In the genomic region with DNA sequence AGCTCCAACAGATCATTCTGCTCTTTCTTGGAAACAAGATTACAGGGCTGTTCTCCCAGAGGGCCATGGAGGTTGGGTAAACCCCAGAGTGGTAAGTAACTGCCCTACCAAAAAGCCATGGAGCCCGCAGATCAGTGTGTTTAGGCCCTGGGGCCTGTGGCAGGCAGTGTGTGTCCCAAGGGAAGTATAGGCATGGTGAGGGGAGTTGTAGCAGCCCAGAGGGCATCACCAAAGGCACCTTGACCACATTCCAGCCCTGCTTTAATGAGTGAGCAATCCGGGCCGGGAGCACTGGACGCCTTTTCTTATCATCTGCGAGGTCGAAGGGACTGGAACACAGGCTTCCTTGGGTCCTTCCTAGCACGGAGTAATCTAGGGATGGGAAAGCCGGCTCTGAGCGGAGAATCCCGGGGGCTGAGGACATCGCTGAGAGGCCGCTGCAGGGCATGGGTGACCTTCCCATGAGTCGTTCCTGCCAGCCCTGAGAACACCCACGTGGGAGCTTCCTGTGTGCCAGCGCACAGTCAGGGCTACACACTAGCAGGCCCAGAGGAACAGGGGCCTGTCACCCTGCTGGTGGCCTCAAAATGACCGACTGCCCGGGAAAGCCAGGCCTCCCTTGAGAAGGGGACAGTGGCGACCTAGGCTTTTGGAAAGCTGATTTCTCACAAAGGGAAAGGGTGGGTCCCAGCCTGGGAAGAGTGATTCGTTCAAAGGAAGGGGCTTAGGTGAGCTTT, we compare ENCODE assay signal across 11 cellular contexts.
DNase-seq lines count a peak whose midpoint lies in the region; ATAC-seq and TF ChIP-seq lines count a peak whose summit lies in the region.
"Had no signal": no experiment of that assay in that cellular context is flagged by ENCODE, and none has a peak within 500 bp of the region (broad histone marks: within the 10 kb centered on the region; RNA-seq: fewer than 3 reads in every experiment).

No MANE protein-coding gene starts in this region.

- TF ChIP-seq CTCF in osteocyte (IDR thresholded peaks at IDR 0.05), result no peak

- 55 to 59% methylated on average over 19 of the region's 19 CpGs for WGBS in esophagus, 2 donors

- H3K36me3 Mint-ChIP-seq in CD4-positive, CD25-positive, alpha-beta regulatory T cell, result peaks cover 2% of the 10 kb centered on the region
- H3K36me3 Mint-ChIP-seq in osteocyte (ENCODE audit: unreplicated experiment), result peaks cover 2% of the 10 kb centered on the region
- H3K36me3 Mint-ChIP-seq: immature natural killer cell had no signal

- peaks cover 16 to 72% (median 38%) of the 10 kb centered on the region in 4 donors for H3K4me1 Mint-ChIP-seq in CD4-positive, CD25-positive, alpha-beta regulatory T cell
- peaks cover 49% of the 10 kb centered on the region for H3K4me1 Mint-ChIP-seq in osteocyte (ENCODE audit: unreplicated experiment)

- H3K27me3 ChIP-seq in CD4-positive, CD25-positive, alpha-beta regulatory T cell (ENCODE audit: control insufficient read depth, insufficient read depth, low read length), result no peaks in the 10 kb centered on the region
- H3K27me3 ChIP-seq in NT2/D1 (ENCODE audit: insufficient read depth, insufficient read length) (peaks cover 7% of the 10 kb centered on the region), esophagus (ENCODE audit: control insufficient read depth in 1 of 2, insufficient read depth in 2 of 2, low read length in 2 of 2) (no peaks in the 10 kb centered on the region)

- no peak for ATAC-seq in CD4-positive, CD25-positive, alpha-beta regulatory T cell (ENCODE audit: low read depth in 2 of 2)
- no peak for ATAC-seq in HG03175 (IDR thresholded peaks at IDR 0.05; ENCODE audit: unreplicated experiment)

- peak overlapping the region in 2 of 3 donors; percentile 72 to 82 for H3K27ac Mint-ChIP-seq in CD4-positive, CD25-positive, alpha-beta regulatory T cell
- peak overlapping the region; percentile 89 for H3K27ac Mint-ChIP-seq in osteocyte (ENCODE audit: unreplicated experiment)

- peaks cover 0 to 2% (median 0%) of the 10 kb centered on the region in 7 donors for H3K9me3 Mint-ChIP-seq in CD4-positive, CD25-positive, alpha-beta regulatory T cell
- no peaks in the 10 kb centered on the region for H3K9me3 Mint-ChIP-seq in osteocyte (ENCODE audit: unreplicated experiment)
- H3K9me3 Mint-ChIP-seq: immature natural killer cell had no signal

- H3K4me3 Mint-ChIP-seq in CD4-positive, CD25-positive, alpha-beta regulatory T cell, result peak overlapping the region in 3 of 4 donors; percentile 54 to 69 (median 61)
- H3K4me3 Mint-ChIP-seq in osteocyte (ENCODE audit: unreplicated experiment), result no peak overlapping the region

- no peak overlapping the region for H3K4me3 ChIP-seq in CD4-positive, CD25-positive, alpha-beta regulatory T cell (ENCODE audit: low read depth, low read length)
- H3K4me3 ChIP-seq in NT2/D1 (ENCODE audit: insufficient read length, low read depth) (no peak overlapping the region), esophagus (ENCODE audit: low read depth in 1 of 2, low read length in 2 of 2) (no peak overlapping the region)
- H3K4me3 ChIP-seq: SK-N-MC had no signal

- no peaks in the 10 kb centered on the region for H3K9me3 ChIP-seq in CD4-positive, CD25-positive, alpha-beta regulatory T cell (ENCODE audit: control insufficient read depth in 2 of 2, low read length in 2 of 2)
- H3K9me3 ChIP-seq in NT2/D1 (ENCODE audit: insufficient read depth, low read length), result no peaks in the 10 kb centered on the region
- no peaks in the 10 kb centered on the region for H3K9me3 ChIP-seq in esophagus (ENCODE audit: control insufficient read depth in 2 of 2, insufficient read depth in 1 of 2, low read depth in 1 of 2, low read length in 1 of 2)

- H3K4me1 ChIP-seq in CD4-positive, CD25-positive, alpha-beta regulatory T cell (ENCODE audit: control insufficient read depth, insufficient read depth, low read length, poor library complexity, severe bottlenecking), result peaks cover 31% of the 10 kb centered on the region
- peaks cover 35% of the 10 kb centered on the region for H3K4me1 ChIP-seq in NT2/D1 (ENCODE audit: insufficient read depth, insufficient read length)
- peaks cover 3 to 23% of the 10 kb centered on the region in 2 donors for H3K4me1 ChIP-seq in esophagus (ENCODE audit: control insufficient read depth in 2 of 2, insufficient read depth in 2 of 2, low read length in 1 of 2)

- peak overlapping the region; percentile 45 for H3K9ac ChIP-seq in NT2/D1 (ENCODE audit: insufficient read length, low read depth)

- DNase-seq in CD4-positive, CD25-positive, alpha-beta regulatory T cell, result no peak
- DNase-seq in NT2/D1 (ENCODE audit: low read depth, low spot score), result no peak
- no peak for DNase-seq in osteocyte (ENCODE audit: extremely low spot score, unreplicated experiment)
- no peak for DNase-seq in activated gamma-delta T cell treated with Interleukin-2 at 50 U/mL for 16 hours
- no peak for DNase-seq in NCI-H1092 (lab: John Stamatoyannopoulos, UW)
- no peak for DNase-seq in effector CD4-positive, alpha-beta T cell
- DNase-seq: immature natural killer cell had no signal

- no peaks in the 10 kb centered on the region for H3K36me3 ChIP-seq in CD4-positive, CD25-positive, alpha-beta regulatory T cell (ENCODE audit: control insufficient read depth, insufficient read depth, low read length)
- no peaks in the 10 kb centered on the region for H3K36me3 ChIP-seq in NT2/D1 (ENCODE audit: insufficient read depth, insufficient read length, low read length)
- H3K36me3 ChIP-seq in esophagus (ENCODE audit: control insufficient read depth in 2 of 2, insufficient read depth in 2 of 2, low read length in 1 of 2), result no peaks in the 10 kb centered on the region

- no peak overlapping the region for H3K27ac ChIP-seq in CD4-positive, CD25-positive, alpha-beta regulatory T cell (ENCODE audit: insufficient read depth, low read length, poor library complexity, severe bottlenecking)
- peak overlapping the region; percentile 85 to 90 for H3K27ac ChIP-seq in esophagus (ENCODE audit: low read depth in 2 of 2, low read length in 1 of 2)
- H3K27ac ChIP-seq: SK-N-MC had no signal

- H3K27me3 Mint-ChIP-seq in CD4-positive, CD25-positive, alpha-beta regulatory T cell, result peaks cover 4% of the 10 kb centered on the region
- no peaks in the 10 kb centered on the region for H3K27me3 Mint-ChIP-seq in osteocyte (ENCODE audit: unreplicated experiment)
- H3K27me3 Mint-ChIP-seq: IgD-negative memory B cell had no signal
